19 cellular contexts compared by ENCODE assay signal in genomic region chr1:244218220-244218619, GRCh38.
A peak's percentile ranks its signal among the peaks of the same experiment; 100 is the strongest.
DNase-seq lines count a peak whose midpoint lies in the region; ATAC-seq and TF ChIP-seq lines count a peak whose summit lies in the region.
"Had no signal": no experiment of that assay in that cellular context is flagged by ENCODE, and none has a peak within 500 bp of the region (broad histone marks: within the 10 kb centered on the region; RNA-seq: fewer than 3 reads in every experiment).

No MANE protein-coding gene starts in this region.

- DNase-seq in amygdala (lab: John Stamatoyannopoulos, UW): peak in 46 of 56 donors; percentile 11 to 81 (median 49)
- peak; percentile 57 to 90 (median 76) for DNase-seq in head of caudate nucleus
- peak; percentile 19 for DNase-seq in neural progenitor cell (ENCODE audit: low spot score)
- peak; percentile 87 for DNase-seq in superior temporal gyrus (ENCODE audit: extremely low spot score)
- DNase-seq in SKM-1 (lab: John Stamatoyannopoulos, UW; ENCODE audit: unreplicated experiment): no peak
- no peak for DNase-seq in left lobe of liver (ENCODE audit: low spot score)
- no peak for DNase-seq in SHP77 treated with DMSO at 0.1 percent for 48 hours (lab: John Stamatoyannopoulos, UW)
- DNase-seq: CD4-positive, alpha-beta memory T cell; DMS79; HFFc6; MG63; NCI-H1092 treated with DMSO at 0.1 percent for 48 hours; NCI-H1694; NCI-H510A treated with DMSO at 0.1 percent for 48 hours; NCI-H82; PC-3 had no signal

- H3K9me3 Mint-ChIP-seq in neural progenitor cell: peaks cover 3% of the 10 kb centered on the region
- H3K9me3 Mint-ChIP-seq: CD4-positive, alpha-beta memory T cell had no signal

- H3K36me3 Mint-ChIP-seq in neural progenitor cell: no peaks in the 10 kb centered on the region
- H3K36me3 Mint-ChIP-seq: CD4-positive, alpha-beta memory T cell had no signal

- H3K4me1 Mint-ChIP-seq in neural progenitor cell: peaks cover 13% of the 10 kb centered on the region
- H3K4me1 Mint-ChIP-seq: B cell; CD4-positive, alpha-beta memory T cell had no signal

- TF ChIP-seq CTCF in neural progenitor cell (IDR thresholded peaks at IDR 0.05): no peak

- no peak overlapping the region for H3K4me3 ChIP-seq in neural progenitor cell
- H3K4me3 ChIP-seq: GM12878, MG63, SK-N-MC had no signal

- no peaks in the 10 kb centered on the region for H3K9me3 ChIP-seq in neural progenitor cell (ENCODE audit: low read depth)

- H3K4me2 ChIP-seq in neural progenitor cell: no peak overlapping the region

- peaks cover 7% of the 10 kb centered on the region for H3K27me3 Mint-ChIP-seq in neural progenitor cell (ENCODE audit: insufficient read depth, low read depth)

- no peak for ATAC-seq in left lobe of liver
- ATAC-seq: GM12878, PC-3 had no signal

- H3K27me3 ChIP-seq in neural progenitor cell: no peaks in the 10 kb centered on the region

- H3F3A ChIP-seq in neural progenitor cell (ENCODE audit: low read depth): no peaks in the 10 kb centered on the region

- H4K20me1 ChIP-seq in neural progenitor cell (ENCODE audit: low read depth): no peaks in the 10 kb centered on the region

- H2AFZ ChIP-seq in neural progenitor cell (replicated peaks): peak overlapping the region; percentile 53

- intact Hi-C loops in head of caudate nucleus (cut with DNase I): no loop called here

- H3K9ac ChIP-seq in neural progenitor cell: no peak overlapping the region

- H3K4me3 Mint-ChIP-seq in neural progenitor cell: no peak overlapping the region
- H3K4me3 Mint-ChIP-seq: B cell; CD4-positive, alpha-beta memory T cell; HFFc6 had no signal

- no peak overlapping the region for H3K27ac ChIP-seq in neural progenitor cell
- H3K27ac ChIP-seq: SK-N-MC had no signal

- no peaks in the 10 kb centered on the region for H3K36me3 ChIP-seq in neural progenitor cell
- H3K36me3 ChIP-seq: MG63 had no signal

- no peaks in the 10 kb centered on the region for H3K79me2 ChIP-seq in neural progenitor cell (ENCODE audit: low read depth)

- no peak overlapping the region for H3K27ac Mint-ChIP-seq in neural progenitor cell
- H3K27ac Mint-ChIP-seq: B cell; CD4-positive, alpha-beta memory T cell; HFFc6 had no signal

- H3K4me1 ChIP-seq in neural progenitor cell: peaks cover 10% of the 10 kb centered on the region

Comparison
In these comparisons a context has a peak if more than half of its experiments do, and no peak if none do; other contexts are left out.
1. DNase-seq: peak in amygdala (46 of 56), head of caudate nucleus (42 of 42), neural progenitor cell (single experiment) and superior temporal gyrus (single experiment); none in SKM-1 (single experiment), left lobe of liver (single experiment) and SHP77 treated with DMSO at 0.1 percent for 48 hours (single experiment).